Comparison of ENCODE assay signal across 8 cellular contexts in genomic region chr4:169757575-169758184, GRCh38. TPM values are rescaled to one million over a fixed set of nuclear protein-coding genes. Genes with fewer than 3 reads are reported as not detected.
DNase-seq lines count a peak whose midpoint lies in the region; ATAC-seq lines count a peak whose summit lies in the region.

Gene HPF1 (minus strand): TSS chr4:169757944. CDS start chr4:169757877, 67 bp downstream.

- no peaks in the 10 kb centered on the region for H3K9me3 ChIP-seq in BLaER1 treated with 17β-estradiol and CSF1 and Interleukin-3, amounts not matched to agents 10 nM and 100 nM (replicated peaks in 1 of 11)

- peak; percentile 94 for DNase-seq in NCI-H69 (lab: John Stamatoyannopoulos, UW)
- DNase-seq in activated CD4-positive, alpha-beta T cell treated with anti-CD3 and anti-CD28 coated beads, Interleukin-2, amount 50 U/mL, for 24 hours (ENCODE audit: low read depth in 1 of 2, low spot score in 1 of 2), result peak; percentile 91 to 93
- peak; percentile 84 for DNase-seq in dedifferentiated amniotic fluid mesenchymal stem cell (ENCODE audit: extremely low spot score)
- DNase-seq in left lobe of liver (ENCODE audit: low spot score), result peak; percentile 95
- peak; percentile 95 for DNase-seq in stimulated activated CD4-positive, alpha-beta T cell treated with anti-CD3 and anti-CD28 coated beads, Interleukin-2, amount 100 ng/mL, for 48 hours

- H3K4me1 ChIP-seq in BLaER1 treated with 17β-estradiol and CSF1 and Interleukin-3, amounts not matched to agents 10 nM and 100 nM, result peaks cover 10 to 23% (median 16%) of the 10 kb centered on the region in 10 experiments

- H3K4me3 ChIP-seq in BLaER1 treated with 17β-estradiol and CSF1 and Interleukin-3, amounts not matched to agents 10 nM and 100 nM, result peak within 1 kb of the TSS; percentile 68 to 94 (median 81)

- ATAC-seq in GM19328 (IDR thresholded peaks at IDR 0.05; ENCODE audit: unreplicated experiment) (peak; percentile 95), HG03520 (IDR thresholded peaks at IDR 0.05; ENCODE audit: unreplicated experiment) (peak; percentile 91), left lobe of liver (peak; percentile 97)

- H3K36me3 ChIP-seq in BLaER1 treated with 17β-estradiol and CSF1 and Interleukin-3, amounts not matched to agents 10 nM and 100 nM, result peaks cover 8 to 14% (median 9%) of the 10 kb centered on the region in 11 experiments; a peak in 21 of 22 replicates

- no peaks in the 10 kb centered on the region for H4K20me1 ChIP-seq in BLaER1 treated with 17β-estradiol and CSF1 and Interleukin-3, amounts not matched to agents 10 nM and 100 nM

- peak within 1 kb of the TSS; percentile 28 to 75 (median 69); a peak in 20 of 22 replicates for H3K27ac ChIP-seq in BLaER1 treated with 17β-estradiol and CSF1 and Interleukin-3, amounts not matched to agents 10 nM and 100 nM

- H3K9ac ChIP-seq in BLaER1 treated with 17β-estradiol and CSF1 and Interleukin-3, amounts not matched to agents 10 nM and 100 nM, result peak within 1 kb of the TSS; percentile 67 to 83 (median 79)

- H3K4me2 ChIP-seq in BLaER1 treated with 17β-estradiol and CSF1 and Interleukin-3, amounts not matched to agents 10 nM and 100 nM, result peak within 1 kb of the TSS; percentile 73 to 96 (median 88)

- H3K27me3 ChIP-seq in BLaER1 treated with 17β-estradiol and CSF1 and Interleukin-3, amounts not matched to agents 10 nM and 100 nM, result no peaks in the 10 kb centered on the region

RNA-seq across cellular contexts. Expression of gene HPF1, which starts in this region (rescaled TPM):
- total RNA-seq in left lobe of liver, result 6.4 TPM

Comparison
In these comparisons a context has a peak if more than half of its experiments do, and no peak if none do; other contexts are left out.
1. Peak in every context shown above with its lines: DNase-seq, ATAC-seq, H3K4me3 ChIP-seq and H3K27ac ChIP-seq.